Comparison of ENCODE assay signal across 16 cellular contexts in the genomic region with DNA sequence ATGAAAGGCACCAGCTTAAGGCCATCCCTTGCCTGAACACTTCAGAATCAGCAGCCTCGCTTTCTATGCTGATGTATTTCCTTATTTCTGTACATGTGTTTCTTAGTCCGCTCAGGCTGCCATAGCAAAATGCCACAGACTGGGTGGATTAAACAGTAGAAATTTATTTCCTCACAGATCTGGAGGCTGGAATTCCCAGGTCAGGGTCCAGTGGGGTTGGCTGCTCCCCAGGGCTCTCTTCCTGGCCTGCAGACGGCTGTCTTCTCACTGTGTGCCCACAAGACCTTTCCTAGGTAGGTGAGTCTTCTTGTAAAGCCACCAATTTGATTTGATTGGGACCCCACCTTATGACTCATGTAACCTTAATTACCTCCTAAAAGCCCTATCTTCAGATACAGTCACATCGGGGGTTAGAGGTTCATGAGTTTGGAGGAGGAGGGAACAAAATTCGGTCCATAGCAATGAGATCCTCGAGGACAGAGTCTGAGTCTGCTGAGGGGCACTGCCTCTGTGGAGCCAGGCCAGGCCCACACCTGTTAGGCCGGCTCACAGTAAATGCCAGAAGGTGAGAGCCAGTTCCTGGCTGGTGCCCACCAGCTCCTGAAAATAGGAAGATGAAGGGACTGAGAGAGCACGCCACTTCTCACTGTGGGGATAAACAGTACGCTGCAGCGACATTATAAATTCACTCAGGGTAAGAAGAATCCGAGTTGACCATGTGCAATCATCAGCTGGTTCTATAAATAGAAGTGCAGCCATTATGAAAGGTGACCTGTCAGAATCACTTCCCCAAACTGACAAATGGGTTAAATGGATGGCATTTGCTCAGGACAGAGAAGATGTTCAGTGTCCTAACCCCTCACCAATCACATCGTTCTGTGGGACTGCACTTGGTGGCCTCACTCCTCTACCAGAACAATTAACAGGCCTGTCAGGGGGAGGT. TPM values are rescaled to one million over a fixed set of nuclear protein-coding genes. Genes with fewer than 3 reads are reported as not detected.
DNase-seq lines count a peak whose midpoint lies in the region; ATAC-seq, FAIRE-seq and TF ChIP-seq lines count a peak whose summit lies in the region.
"Had no signal": no experiment of that assay in that cellular context is flagged by ENCODE, and none has a peak within 500 bp of the region (broad histone marks: within the 10 kb centered on the region; RNA-seq: fewer than 3 reads in every experiment).

No MANE protein-coding gene starts in this region.

- 42 to 63% (median 52%) methylated on average over 12 of the region's 12 CpGs for WGBS in small intestine, 3 donors

- H3K27me3 ChIP-seq in small intestine (ENCODE audit: control insufficient read depth in 2 of 2, insufficient read depth in 2 of 2, low read length in 2 of 2): no peaks in the 10 kb centered on the region
- H3K27me3 ChIP-seq: BLaER1, cardiac muscle cell had no signal

- peak; percentile 9 for DNase-seq in GM19239 (ENCODE audit: insufficient read length, low spot score)
- peak; percentile 7 for DNase-seq in NAMALWA (ENCODE audit: low spot score)
- DNase-seq in coronary artery (ENCODE audit: low spot score): peak; percentile 35
- DNase-seq in small intestine: peak; percentile 11
- DNase-seq in activated CD8-positive, alpha-beta memory T cell treated with anti-CD3 and anti-CD28 coated beads, Interleukin-2, amount 50 U/mL, for 48 hours: no peak
- DNase-seq in inferior parietal cortex (ENCODE audit: extremely low spot score): no peak
- DNase-seq: activated CD4-positive, CD25-positive, alpha-beta regulatory T cell treated with anti-CD3 and anti-CD28 coated beads, Interleukin-2, amount 50 U/mL, for 72 hours; glutamatergic neuron; NCI-H1048; stimulated activated CD4-positive, alpha-beta T cell treated with anti-CD3 and anti-CD28 coated beads, Interleukin-4, amount 100 ng/mL, for 4 hours; SW 1271 had no signal

- no peaks in the 10 kb centered on the region for H3K9me3 ChIP-seq in small intestine (ENCODE audit: control insufficient read depth, low read depth)
- H3K9me3 ChIP-seq: BLaER1 had no signal

- no peak for ATAC-seq in GM19023 (IDR thresholded peaks at IDR 0.05; ENCODE audit: unreplicated experiment)
- ATAC-seq: stimulated activated effector memory CD8-positive, alpha-beta T cell treated with anti-CD3 and anti-CD28 coated beads, Interleukin-12 subunit alpha, Interleukin-12 subunit beta, amount 100 ng/mL, for 72 hours had no signal

- no peaks in the 10 kb centered on the region for H3K36me3 ChIP-seq in small intestine (ENCODE audit: control insufficient read depth in 2 of 2, insufficient read depth in 2 of 2, low read length in 2 of 2)
- H3K36me3 ChIP-seq: BLaER1, cardiac muscle cell had no signal

- FAIRE-seq in GM19239 (lab: Jason Lieb, UNC): no peak
- FAIRE-seq in small intestine (lab: Jason Lieb, UNC): no peak
- FAIRE-seq: endothelial cell of umbilical vein had no signal

- H3K27ac ChIP-seq in coronary artery: no peak overlapping the region
- H3K27ac ChIP-seq in small intestine (ENCODE audit: low read depth in 1 of 2, low read length in 1 of 2): no peak overlapping the region
- H3K27ac ChIP-seq: BLaER1, cardiac muscle cell had no signal

- no peak for TF ChIP-seq CTCF in coronary artery (IDR thresholded peaks at IDR 0.05)

- H3K4me1 ChIP-seq in small intestine (ENCODE audit: control insufficient read depth in 2 of 2, insufficient read depth in 1 of 2, low read depth in 1 of 2, low read length in 1 of 2): no peaks in the 10 kb centered on the region
- H3K4me1 ChIP-seq: BLaER1 had no signal

- H3K4me3 ChIP-seq in coronary artery (no peak overlapping the region), small intestine (ENCODE audit: low read depth in 1 of 2, low read length in 2 of 2) (no peak overlapping the region)
- H3K4me3 ChIP-seq: BLaER1, cardiac muscle cell had no signal

RNA-seq across cellular contexts. Expression of a gene that starts 41.1 kb away (rescaled TPM):
- 1 to 10 TPM in 1 of 3 donors, under 1 TPM in 2; under 0.01 to 1.1 (median 0.15) TPM for polyA plus RNA-seq in small intestine
- polyA plus RNA-seq: endothelial cell of umbilical vein had no signal

RNA-seq across cellular contexts. Expression of a gene that starts 58.1 kb away (rescaled TPM):
- polyA plus RNA-seq in small intestine: 10 to 100 TPM; 26.3 to 54.9 (median 42.5) TPM

Comparison
In these comparisons a context has a peak if more than half of its experiments do, and no peak if none do; other contexts are left out.
1. DNase-seq: peak in GM19239 (single experiment), NAMALWA (single experiment), coronary artery (single experiment) and small intestine (single experiment); none in activated CD8-positive, alpha-beta memory T cell treated with anti-CD3 and anti-CD28 coated beads, Interleukin-2, amount 50 U/mL, for 48 hours (single experiment) and inferior parietal cortex (single experiment).